Comparison of ENCODE assay signal across 11 cellular contexts in the genomic region with DNA sequence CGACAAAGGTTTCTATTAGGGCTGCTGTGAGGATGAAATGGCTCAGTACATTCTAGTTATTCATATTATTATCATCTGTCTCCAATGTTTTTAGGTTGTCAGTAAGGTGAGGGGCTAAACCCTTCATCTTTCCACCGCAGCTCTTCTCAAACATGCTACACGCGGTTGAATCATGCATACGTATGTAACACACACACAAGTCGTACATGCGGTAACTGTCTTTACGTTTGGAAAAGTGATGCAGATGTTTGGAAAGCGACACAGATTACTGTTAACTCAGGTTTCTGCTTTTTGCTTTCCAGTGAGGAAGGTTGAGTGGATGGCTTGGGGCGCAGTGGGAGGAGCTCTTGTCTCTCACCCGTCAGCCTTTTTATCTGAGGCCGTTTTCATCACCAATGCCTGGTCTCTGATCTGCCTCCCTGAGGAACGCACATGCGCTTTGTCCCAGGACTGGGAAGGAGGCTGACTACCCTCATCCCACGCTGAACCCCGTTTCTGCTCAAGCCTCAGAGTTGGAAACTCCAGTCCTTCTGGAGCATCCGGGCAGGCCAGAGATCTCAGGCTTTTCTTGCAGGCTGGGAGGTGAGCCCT. TPM values are rescaled to one million over a fixed set of nuclear protein-coding genes. Genes with fewer than 3 reads are reported as not detected.
DNase-seq lines count a peak whose midpoint lies in the region; ATAC-seq and TF ChIP-seq lines count a peak whose summit lies in the region.
"Had no signal": no experiment of that assay in that cellular context is flagged by ENCODE, and none has a peak within 500 bp of the region (broad histone marks: within the 10 kb centered on the region; RNA-seq: fewer than 3 reads in every experiment).

No MANE protein-coding gene starts in this region.

- H3K4me3 ChIP-seq in ACC112 (ENCODE audit: low read depth, low read length) (peak overlapping the region; percentile 79), IMR-90 (ENCODE audit: insufficient read depth, low read depth, low read length) (no peak overlapping the region), endodermal cell (ENCODE audit: low read length) (peak overlapping the region; percentile 84), mucosa of rectum (ENCODE audit: low read length in 2 of 2) (peak overlapping the region; percentile 50 to 62), HAP-1 (no peak overlapping the region)

- H3K23ac ChIP-seq in IMR-90 (ENCODE audit: low read depth, low read length), result peak overlapping the region; percentile 98

- H2BK120ac ChIP-seq in IMR-90 (ENCODE audit: low read depth, low read length), result peak overlapping the region; percentile 91

- H3K27ac ChIP-seq in ACC112 (ENCODE audit: low read depth, low read length) (peak overlapping the region; percentile 83), IMR-90 (ENCODE audit: insufficient read depth, low read length) (peak overlapping the region; percentile 65), endodermal cell (ENCODE audit: low read depth, low read length) (no peak overlapping the region), mucosa of rectum (ENCODE audit: low read depth in 2 of 2, low read length in 2 of 2) (no peak overlapping the region)

- peak overlapping the region; percentile 44 for H4K5ac ChIP-seq in IMR-90 (ENCODE audit: low read depth, low read length)

- H2BK20ac ChIP-seq in IMR-90 (ENCODE audit: low read depth, low read length), result peak overlapping the region; percentile 79

- H3K9me3 ChIP-seq in IMR-90 (ENCODE audit: control insufficient read depth, insufficient read depth, low read length) (no peaks in the 10 kb centered on the region), endodermal cell (ENCODE audit: control insufficient read depth, low read length) (no peaks in the 10 kb centered on the region), mucosa of rectum (ENCODE audit: control insufficient read depth in 2 of 2, low read length in 2 of 2) (no peaks in the 10 kb centered on the region), HAP-1 (no peaks in the 10 kb centered on the region)

- H3K18ac ChIP-seq in IMR-90 (ENCODE audit: low read depth, low read length), result peak overlapping the region; percentile 66

- 69% methylated on average over 11 of the region's 17 CpGs; no CpG with 5 or more reads in 1 of the 2 experiments for WGBS in IMR-90 (ENCODE audit: extremely low coverage in 2 of 2, insufficient read length in 1 of 2), 2 experiments
- 63 to 72% methylated on average over 16 to 17 of the region's 17 CpGs for WGBS in endodermal cell (ENCODE audit: insufficient coverage in 1 of 2, insufficient read length in 1 of 2), 2 experiments

- POLR2A ChIA-PET in IMR-90 (lab: Charles Lee; ENCODE audit: unreplicated experiment), result no interaction called here

- no peak overlapping the region for H3K27ac Mint-ChIP-seq in endodermal cell
- H3K27ac Mint-ChIP-seq: activated CD8-positive, alpha-beta T cell treated with anti-CD3 and anti-CD28 coated beads, Interleukin-2, amount 10 ng/mL, durations not matched to agents 7 days and 5 days; activated naive CD8-positive, alpha-beta T cell treated with anti-CD3 and anti-CD28 coated beads, Interleukin-2, amount 50 U/mL, for 24 hours had no signal

- ATAC-seq in IMR-90 (ENCODE audit: low read depth) (no peak), HG03469 (IDR thresholded peaks at IDR 0.05; ENCODE audit: unreplicated experiment) (no peak)

- H3K36me3 Mint-ChIP-seq in endodermal cell (ENCODE audit: low read depth), result no peaks in the 10 kb centered on the region

- H3K9me1 ChIP-seq in IMR-90 (ENCODE audit: insufficient read depth, low read length), result peaks cover 12% of the 10 kb centered on the region

- CTCF ChIA-PET in IMR-90 (lab: Yijun Ruan, JAX), result interaction anchor here (1.2 to 1.7 kb wide), 3 partner anchors 11 to 488 kb away, joined by 3 to 13 read pairs (median 3); no protein-coding TSS in a partner anchor

- peak overlapping the region; percentile 47 for H2AK9ac ChIP-seq in IMR-90 (replicated peaks; ENCODE audit: low read depth, low read length, poor library complexity)

- H3K4me1 ChIP-seq in ACC112 (ENCODE audit: control insufficient read depth, insufficient read depth, low read length, unreplicated experiment), result peaks cover 51% of the 10 kb centered on the region
- peaks cover 13% of the 10 kb centered on the region for H3K4me1 ChIP-seq in IMR-90 (ENCODE audit: control insufficient read depth, insufficient read depth, low read length)
- peaks cover 11% of the 10 kb centered on the region for H3K4me1 ChIP-seq in endodermal cell (ENCODE audit: control insufficient read depth, insufficient read depth, low read length)
- peaks cover 0 to 4% of the 10 kb centered on the region in 2 donors for H3K4me1 ChIP-seq in mucosa of rectum (ENCODE audit: control insufficient read depth in 2 of 2, insufficient read depth in 2 of 2, low read length in 2 of 2)
- peaks cover 10% of the 10 kb centered on the region; the same call in 1 of the 2 replicates for H3K4me1 ChIP-seq in HAP-1

- H3K4me1 Mint-ChIP-seq in endodermal cell, result peaks cover 36% of the 10 kb centered on the region

- H4K8ac ChIP-seq in IMR-90 (ENCODE audit: low read depth in 2 of 2, low read length in 2 of 2), result peak overlapping the region; percentile 64 to 95

- no peak overlapping the region for H2AFZ ChIP-seq in ACC112 (ENCODE audit: low read length, unreplicated experiment)
- H2AFZ ChIP-seq in IMR-90 (replicated peaks; ENCODE audit: low read length, poor library complexity), result peak overlapping the region; percentile 79

- H4K91ac ChIP-seq in IMR-90 (ENCODE audit: insufficient read depth, low read depth, low read length), result peak overlapping the region; percentile 88

- intact Hi-C loops in IMR-90 (cut with micrococcal nuclease), result loop anchor here (2.0 to 5.0 kb wide), 3 partner anchors 257 to 486 kb away; no protein-coding TSS in a partner anchor

- H3K14ac ChIP-seq in IMR-90 (replicated peaks; ENCODE audit: low read depth, low read length), result peak overlapping the region; percentile 90

- H3K4ac ChIP-seq in IMR-90 (ENCODE audit: low read depth, low read length), result peak overlapping the region; percentile 88

- in situ Hi-C loops in IMR-90 (cut with MboI; ENCODE audit: low sequenced_read_pairs) (loop anchor here (5.0 kb wide), 1 partner anchor 92 kb away; no protein-coding TSS in a partner anchor), HAP-1 (cut with MboI; ENCODE audit: low sequenced_read_pairs) (no loop called here)

- H3K4me2 ChIP-seq in IMR-90 (ENCODE audit: low read depth, low read length), result peak overlapping the region; percentile 48

- H3K36me3 ChIP-seq in ACC112 (ENCODE audit: insufficient read depth, low read length) (peaks cover 16% of the 10 kb centered on the region; the same call in 1 of the 2 replicates), IMR-90 (ENCODE audit: control insufficient read depth, insufficient read depth, low read length) (no peaks in the 10 kb centered on the region), endodermal cell (ENCODE audit: control insufficient read depth, insufficient read depth, low read length) (no peaks in the 10 kb centered on the region), mucosa of rectum (ENCODE audit: control insufficient read depth in 2 of 2, insufficient read depth in 2 of 2, low read length in 2 of 2) (no peaks in the 10 kb centered on the region), HAP-1 (replicated peaks) (no peaks in the 10 kb centered on the region)

- dilution Hi-C loops in IMR-90 (cut with HindIII; ENCODE audit: low sequenced_read_pairs, unreplicated experiment), result no loop called here

- H3K9me3 Mint-ChIP-seq in endodermal cell, result no peaks in the 10 kb centered on the region
- H3K9me3 Mint-ChIP-seq: activated naive CD8-positive, alpha-beta T cell treated with anti-CD3 and anti-CD28 coated beads, Interleukin-2, amount 50 U/mL, for 24 hours had no signal

- 0 out of 2 replicates have a peak, but pooled peaks cover 11% of the 10 kb centered on the region for H4K20me1 ChIP-seq in IMR-90 (ENCODE audit: insufficient read depth, low read length)

- peak overlapping the region; percentile 63 for H3K56ac ChIP-seq in IMR-90 (ENCODE audit: extremely low read depth, insufficient read depth, low read length)

- H3K79me2 ChIP-seq in ACC112 (ENCODE audit: control insufficient read depth, insufficient read depth, low read length, unreplicated experiment), result peaks cover 85% of the 10 kb centered on the region

- H2AK5ac ChIP-seq in IMR-90 (ENCODE audit: low read depth, low read length), result peak overlapping the region; percentile 98

- H2BK5ac ChIP-seq in IMR-90 (ENCODE audit: low read depth, low read length, poor library complexity, severe bottlenecking), result peak overlapping the region; percentile 60

- TF ChIP-seq RAD21 in IMR-90 (IDR thresholded peaks at IDR 0.05; ENCODE audit: low read length), result no peak

- H3K4me3 Mint-ChIP-seq in endodermal cell, result peak overlapping the region; percentile 67

- peak overlapping the region; percentile 81; the same call in 2 of the 3 replicates for H2BK15ac ChIP-seq in IMR-90 (ENCODE audit: low read depth, low read length)

- peaks cover 98% of the 10 kb centered on the region for H3K27me3 Mint-ChIP-seq in endodermal cell (ENCODE audit: insufficient read depth)

- no TSS peak for BruUV-seq in IMR-90 (replicated peaks; lab: Mats Ljungman, UMichigan)

- no peaks in the 10 kb centered on the region for H3K27me3 ChIP-seq in ACC112 (ENCODE audit: insufficient read depth, low read length)
- no peaks in the 10 kb centered on the region for H3K27me3 ChIP-seq in IMR-90 (ENCODE audit: control insufficient read depth, insufficient read depth, low read length)
- H3K27me3 ChIP-seq in endodermal cell (ENCODE audit: control insufficient read depth, insufficient read depth, low read length, poor library complexity, severe bottlenecking), result peaks cover 99% of the 10 kb centered on the region
- H3K27me3 ChIP-seq in mucosa of rectum (ENCODE audit: control insufficient read depth in 2 of 2, insufficient read depth in 2 of 2, low read length in 2 of 2), result peaks cover 58 to 61% of the 10 kb centered on the region in 2 donors
- H3K27me3 ChIP-seq in HAP-1 (ENCODE audit: low read depth), result peaks cover 11% of the 10 kb centered on the region

- H3K79me1 ChIP-seq in IMR-90 (ENCODE audit: low read depth in 1 of 2, low read length in 2 of 2), result peaks cover 20 to 54% of the 10 kb centered on the region in 2 experiments

- DNase-seq in IMR-90, result no peak
- no peak for DNase-seq in endodermal cell
- no peak for DNase-seq in HAP-1 (ENCODE audit: low spot score in 2 of 2)
- DNase-seq in stimulated activated CD4-positive, alpha-beta T cell treated with anti-CD3 and anti-CD28 coated beads, Interleukin-12 subunit alpha, Interleukin-12 subunit beta, amount 100 ng/mL, for 4 hours, result no peak
- no peak for DNase-seq in cerebellar cortex (ENCODE audit: low spot score)
- DNase-seq: NCI-H510A treated with DMSO at 0.1 percent for 48 hours had no signal

- H3K9ac ChIP-seq in IMR-90 (ENCODE audit: low read depth, low read length), result peak overlapping the region; percentile 61
- H3K9ac ChIP-seq in endodermal cell (ENCODE audit: extremely low read depth, low read length, poor library complexity, severe bottlenecking), result no peak overlapping the region
- H3K9ac ChIP-seq in mucosa of rectum (ENCODE audit: low read depth in 1 of 2, low read length in 2 of 2), result no peak overlapping the region

- no peak for TF ChIP-seq POLR2A in IMR-90 (IDR thresholded peaks at IDR 0.05; ENCODE audit: low read depth, low read length)

- no peak for TF ChIP-seq CTCF in IMR-90 (conservative IDR thresholded peaks at IDR 0.05; ENCODE audit: low read depth, low read length)
- no peak for TF ChIP-seq CTCF in endodermal cell (conservative IDR thresholded peaks at IDR 0.05)

RNA-seq across cellular contexts. Expression of a gene that starts 3.2 kb away (rescaled TPM):
- total RNA-seq in IMR-90 (2012; rRNA removed) (15.2 and 23.9 TPM in 2 replicates), endodermal cell (under 1 TPM in 1 of 2 donors, not detected in 1; 0.37 TPM)
- 25.8 and 29.9 TPM in 2 replicates for polyA plus RNA-seq in IMR-90 (2012; rRNA removed)
- polyA plus RNA-seq in IMR-90 (2012; cell fraction: cytosol; rRNA removed), result 59.6 and 70.0 TPM in 2 replicates
- 22.9 and 59.6 TPM in 2 replicates for polyA plus RNA-seq in IMR-90 (2012; cell fraction: nucleus; rRNA removed; ENCODE audit: low replicate concordance)
- 0.39 TPM for polyA plus RNA-seq in endodermal cell (2013, experiment 1 of 2)
- polyA plus RNA-seq in endodermal cell (2013, experiment 2 of 2), result 0.58 TPM
- total RNA-seq: activated CD8-positive, alpha-beta T cell treated with anti-CD3 and anti-CD28 coated beads, Interleukin-2, amount 10 ng/mL, durations not matched to agents 7 days and 5 days had no signal

RNA-seq across cellular contexts. Expression of a gene that starts 8.6 kb away (rescaled TPM):
- total RNA-seq in IMR-90 (2012; rRNA removed) (0.90 and 1.1 TPM in 2 replicates), endodermal cell (under 1 TPM in 1 of 2 donors, not detected in 1; 0.20 TPM)
- polyA plus RNA-seq in IMR-90 (2012; rRNA removed), result 6.4 and 9.2 TPM in 2 replicates
- 5.5 and 8.7 TPM in 2 replicates for polyA plus RNA-seq in IMR-90 (2012; cell fraction: cytosol; rRNA removed)
- polyA plus RNA-seq in IMR-90 (2012; cell fraction: nucleus; rRNA removed; ENCODE audit: low replicate concordance), result 4.3 and 7.4 TPM in 2 replicates
- polyA plus RNA-seq in endodermal cell (2013, experiment 1 of 2), result 1.00 TPM
- polyA plus RNA-seq in endodermal cell (2013, experiment 2 of 2), result 1.2 TPM
- total RNA-seq: activated CD8-positive, alpha-beta T cell treated with anti-CD3 and anti-CD28 coated beads, Interleukin-2, amount 10 ng/mL, durations not matched to agents 7 days and 5 days had no signal

RNA-seq across cellular contexts. Expression of a gene that starts 20.2 kb away (rescaled TPM):
- total RNA-seq in IMR-90 (2012; rRNA removed) (7.8 and 8.2 TPM in 2 replicates), endodermal cell (10 to 100 TPM; 15.0 to 25.8 TPM)
- 13.7 and 16.8 TPM in 2 replicates for polyA plus RNA-seq in IMR-90 (2012; rRNA removed)
- 5.6 and 7.9 TPM in 2 replicates for polyA plus RNA-seq in IMR-90 (2012; cell fraction: cytosol; rRNA removed)
- polyA plus RNA-seq in IMR-90 (2012; cell fraction: nucleus; rRNA removed; ENCODE audit: low replicate concordance), result 71.8 and 97.1 TPM in 2 replicates
- polyA plus RNA-seq in endodermal cell (2013, experiment 1 of 2), result 24.2 TPM
- 22.7 TPM for polyA plus RNA-seq in endodermal cell (2013, experiment 2 of 2)

Comparison
In these comparisons a context has a peak if more than half of its experiments do, and no peak if none do; other contexts are left out.
1. H3K27ac ChIP-seq: peak in ACC112 (single experiment) and IMR-90 (single experiment); none in endodermal cell (single experiment) and mucosa of rectum (0 of 2).
2. H3K4me3 ChIP-seq: peak in ACC112 (single experiment), endodermal cell (single experiment) and mucosa of rectum (2 of 2); none in IMR-90 (single experiment) and HAP-1 (single experiment).
3. RNA of a gene that starts 3.2 kb away (total RNA-seq): 15.2 to 23.9 TPM in IMR-90; 0.37 TPM in endodermal cell; every median in the first group is over 10 times any median in the second.